14 cellular contexts compared by ENCODE assay signal in the genomic region with DNA sequence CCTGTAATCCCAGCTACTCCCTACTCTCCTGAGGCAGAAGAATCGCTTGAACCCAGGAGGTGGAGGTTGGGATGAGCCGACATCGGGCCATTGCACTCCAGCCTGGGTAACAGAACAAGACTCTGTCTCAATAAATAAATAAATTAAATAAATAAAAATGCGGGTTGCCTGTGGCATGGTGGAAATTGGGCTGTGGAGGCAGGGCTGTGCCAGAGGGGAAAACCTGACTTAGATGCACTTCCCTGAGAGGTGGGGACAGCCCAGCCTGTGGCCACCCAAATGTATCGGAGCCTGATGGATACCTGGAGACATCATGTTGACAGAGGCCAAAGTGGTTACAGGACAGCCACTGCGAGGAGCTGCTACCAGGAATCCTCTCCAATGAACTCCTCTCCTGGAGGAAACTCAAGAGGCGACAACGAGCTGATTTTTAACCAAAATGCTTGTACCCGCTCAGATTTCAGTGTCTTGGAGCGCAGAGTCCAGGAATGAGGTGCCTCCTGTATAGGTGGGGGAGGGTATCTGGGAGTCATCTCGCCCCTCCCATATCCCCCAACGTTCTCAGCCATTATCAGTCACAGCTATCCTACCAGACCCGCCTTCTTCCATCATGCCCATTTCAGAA. TPM values are rescaled to one million over a fixed set of nuclear protein-coding genes. Genes with fewer than 3 reads are reported as not detected.
DNase-seq lines count a peak whose midpoint lies in the region; ATAC-seq, FAIRE-seq and TF ChIP-seq lines count a peak whose summit lies in the region.
"Had no signal": no experiment of that assay in that cellular context is flagged by ENCODE, and none has a peak within 500 bp of the region (broad histone marks: within the 10 kb centered on the region; RNA-seq: fewer than 3 reads in every experiment).

No MANE protein-coding gene starts in this region.

- H3K27me3 Mint-ChIP-seq in type B pancreatic cell = no peaks in the 10 kb centered on the region
- H3K27me3 Mint-ChIP-seq: activated B cell treated with CpG ODN at 0.5 μM for 24 hours had no signal

- ATAC-seq in Right ventricle myocardium inferior = no peak
- no peak for ATAC-seq in GM12878

- no peaks in the 10 kb centered on the region for H3K9me3 Mint-ChIP-seq in type B pancreatic cell
- H3K9me3 Mint-ChIP-seq: activated B cell treated with CpG ODN at 0.5 μM for 24 hours had no signal

- WGBS in GM12878 (ENCODE audit: insufficient coverage, insufficient replicate concordance, low lambda C conversion rate, missing lambda C conversion rate) = 91% methylated on average over 13 of the region's 13 CpGs

- no TSS peak for BruUV-seq in GM12878 (replicated peaks; lab: Mats Ljungman, UMichigan)

- H3K27ac ChIP-seq in cardiac muscle cell = peak overlapping the region; percentile 85
- 0 out of 2 replicates have a peak overlapping the region, but pooled peaks have one; percentile 90 for H3K27ac ChIP-seq in Karpas-422 (ENCODE audit: low read length)
- no peak overlapping the region for H3K27ac ChIP-seq in GM12878 (ENCODE audit: control insufficient read depth, insufficient read depth)

- H2AFZ ChIP-seq in Karpas-422 (ENCODE audit: low read length) = no peak overlapping the region
- no peak overlapping the region for H2AFZ ChIP-seq in GM12878 (ENCODE audit: control insufficient read depth, low read depth, low read length)

- TF ChIP-seq EP300 in GM12878 (IDR thresholded peaks at IDR 0.05; ENCODE audit: borderline replicate concordance in 1 of 2, control insufficient read depth in 1 of 2, low read depth in 2 of 2, low read length in 2 of 2) = no peak

- no peak for TF ChIP-seq RAD21 in GM12878 (IDR thresholded peaks at IDR 0.05; ENCODE audit: insufficient read depth, low read depth, low read length)

- in situ Hi-C loops in GM12878 (cut with MboI) = no loop called here

- RAD21 ChIA-PET in GM12878 (lab: Charles Lee; ENCODE audit: unreplicated experiment) = interaction anchor here (2.8 to 3.3 kb wide), 2 partner anchors 54 to 75 kb away, joined by 9 to 28 read pairs; a partner anchor contains a TSS

- peaks cover 22% of the 10 kb centered on the region for H3K79me2 ChIP-seq in Karpas-422 (ENCODE audit: low read length)
- peaks cover 23% of the 10 kb centered on the region for H3K79me2 ChIP-seq in GM12878 (ENCODE audit: control insufficient read depth, insufficient read depth, low read length)

- POLR2A ChIA-PET in GM12878 (lab: Charles Lee) = interaction anchor here (0.7 to 2.2 kb wide), 4 partner anchors 9 to 616 kb away, joined by 3 to 6 read pairs (median 4); a partner anchor contains a TSS

- peak overlapping the region; percentile 83 for H3K4me2 ChIP-seq in Karpas-422 (ENCODE audit: low read depth, low read length, poor library complexity, severe bottlenecking)
- peak overlapping the region; percentile 92; the same call in 1 of the 2 replicates for H3K4me2 ChIP-seq in GM12878 (ENCODE audit: control insufficient read depth, insufficient read depth)

- CTCF ChIA-PET in GM12878 (lab: Yijun Ruan, JAX) = interaction anchor here (0.9 to 2.9 kb wide), 3 partner anchors 9 to 149 kb away, joined by 3 to 26 read pairs (median 23); a partner anchor contains a TSS

- H3K4me1 ChIP-seq in cardiac muscle cell (ENCODE audit: low read depth) (peaks cover 8% of the 10 kb centered on the region), Karpas-422 (ENCODE audit: low read length) (peaks cover 22% of the 10 kb centered on the region), GM12878 (ENCODE audit: control insufficient read depth, insufficient read depth, low read length) (peaks cover 14% of the 10 kb centered on the region)

- no peak overlapping the region for H3K27ac Mint-ChIP-seq in type B pancreatic cell

- no peak overlapping the region for H3K9ac ChIP-seq in Karpas-422 (ENCODE audit: low read length)
- H3K9ac ChIP-seq in GM12878 (ENCODE audit: control insufficient read depth, insufficient read depth, low read length) = no peak overlapping the region; the same call in 1 of the 2 replicates

- DNase-seq in cardiac muscle cell (ENCODE audit: low read depth in 1 of 2, low spot score in 1 of 2) (no peak), Right ventricle myocardium inferior (ENCODE audit: missing footprints) (no peak), Karpas-422 (no peak), GM12878 (ENCODE audit: low read depth, low spot score) (no peak), type B pancreatic cell (ENCODE audit: extremely low spot score, unreplicated experiment) (no peak), GF-D8 (lab: John Stamatoyannopoulos, UW) (no peak), NCI-H2081 (lab: John Stamatoyannopoulos, UW) (no peak), medulla oblongata (ENCODE audit: extremely low spot score) (no peak)
- DNase-seq: activated B cell treated with CpG ODN at 0.5 μM for 24 hours; C1 segment of cervical spinal cord; colonic mucosa; NCI-H1092; Right ventricle myocardium superior; stimulated activated CD4-positive, alpha-beta T cell treated with anti-CD3 and anti-CD28 coated beads, Interleukin-4, amount 100 ng/mL, for 4 hours had no signal

- H4K20me1 ChIP-seq in Karpas-422 (ENCODE audit: insufficient read depth, low read depth, low read length) (no peaks in the 10 kb centered on the region), GM12878 (ENCODE audit: control insufficient read depth, insufficient read depth) (no peaks in the 10 kb centered on the region)

- SMC1A ChIA-PET in GM12878 (lab: Charles Lee; ENCODE audit: uncharacterized antibody, unreplicated experiment) = interaction anchor here (0.7 to 2.3 kb wide), 5 partner anchors 9 to 155 kb away, joined by 3 to 11 read pairs (median 3); no protein-coding TSS in a partner anchor

- H3K4me3 Mint-ChIP-seq in type B pancreatic cell = peak overlapping the region; percentile 100

- peak; percentile 46; the same call in 1 of the 2 replicates for TF ChIP-seq POLR2A in GM12878 (IDR thresholded peaks at IDR 0.05; ENCODE audit: low read depth, low read length)

- no peaks in the 10 kb centered on the region for H3K9me2 ChIP-seq in Karpas-422 (replicated peaks; ENCODE audit: insufficient read depth, low read length)

- peaks cover 10% of the 10 kb centered on the region for H3K36me3 ChIP-seq in cardiac muscle cell
- peaks cover 12% of the 10 kb centered on the region for H3K36me3 ChIP-seq in Karpas-422 (ENCODE audit: insufficient read depth, low read length)
- peaks cover 9 to 14% of the 10 kb centered on the region in 2 experiments; a peak in 3 of 4 replicates for H3K36me3 ChIP-seq in GM12878 (ENCODE audit: control insufficient read depth in 2 of 2, insufficient read depth in 2 of 2, low read length in 1 of 2)
- H3K36me3 ChIP-seq: colonic mucosa had no signal

- H3K4me3 ChIP-seq in cardiac muscle cell (no peak overlapping the region), Karpas-422 (ENCODE audit: low read length) (no peak overlapping the region), GM12878 (no peak overlapping the region)
- H3K4me3 ChIP-seq: colonic mucosa had no signal

- no peaks in the 10 kb centered on the region for H3K9me3 ChIP-seq in cardiac muscle cell (ENCODE audit: low read depth)
- H3K9me3 ChIP-seq in Karpas-422 (ENCODE audit: low read length) = no peaks in the 10 kb centered on the region
- H3K9me3 ChIP-seq in GM12878 (replicated peaks; ENCODE audit: control insufficient read depth, insufficient read depth, low read length) = no peaks in the 10 kb centered on the region
- H3K9me3 ChIP-seq: colonic mucosa had no signal

- no peaks in the 10 kb centered on the region for H3K4me1 Mint-ChIP-seq in type B pancreatic cell (ENCODE audit: unreplicated experiment)

- FAIRE-seq in GM12878 (lab: Jason Lieb, UNC) = no peak

- TF ChIP-seq CTCF in cardiac muscle cell (IDR thresholded peaks at IDR 0.05; ENCODE audit: low read depth, low read length) = no peak
- TF ChIP-seq CTCF in GM12878 (IDR thresholded peaks at IDR 0.05 in 2 of 3, conservative IDR thresholded peaks at IDR 0.05 in 1 of 3; ENCODE audit: control insufficient read depth in 2 of 3, extremely low read depth in 1 of 3, insufficient read depth in 1 of 3, low read depth in 3 of 3, low read length in 3 of 3) = no peak
- no peak for TF ChIP-seq CTCF in type B pancreatic cell (conservative IDR thresholded peaks at IDR 0.05)

- intact Hi-C loops in Right ventricle myocardium inferior (cut with DNase I) = no loop called here
- intact Hi-C loops in GM12878 (cut with micrococcal nuclease; ENCODE audit: unreplicated experiment) = no loop called here

- H3K27me3 ChIP-seq in cardiac muscle cell (no peaks in the 10 kb centered on the region), Karpas-422 (ENCODE audit: low read length) (no peaks in the 10 kb centered on the region), GM12878 (replicated peaks in 1 of 2; ENCODE audit: control insufficient read depth in 2 of 2, insufficient read depth in 2 of 2, low read length in 1 of 2) (no peaks in the 10 kb centered on the region)
- H3K27me3 ChIP-seq: colonic mucosa had no signal

- H3K36me3 Mint-ChIP-seq in type B pancreatic cell = peaks cover 13% of the 10 kb centered on the region

RNA-seq across cellular contexts. Expression of a gene that starts 32.3 kb away (rescaled TPM):
- total RNA-seq in cardiac muscle cell (67.5 and 69.8 TPM in 2 replicates), Right ventricle myocardium inferior (23.3 TPM), GM12878 (2014; rRNA removed) (41.9 and 42.0 TPM in 2 replicates), GM12878 (2014; rRNA removed; fragmentation: Illumina TruSeq; extraction: Trizol) (38.6 and 42.5 TPM in 2 replicates), GM12878 (2021) (32.1 and 33.9 TPM in 2 replicates), type B pancreatic cell (ENCODE audit: low replicate concordance) (41.4 and 52.7 TPM in 2 replicates)
- polyA plus RNA-seq in cardiac muscle cell (54.3 and 63.6 TPM in 2 replicates), GM12878 (2011; rRNA removed) (31.8 and 38.0 TPM in 2 replicates), GM12878 (2014; fragmentation: Illumina TruSeq; extraction: Trizol) (40.3 and 50.6 TPM in 2 replicates), GM12878 (2014; fragmentation: Nextera tagmentation; extraction: Ambion mirVana) (10 to 100 TPM; 19.5 to 20.7 TPM), GM12878 (2014; rRNA removed) (44.1 and 46.3 TPM in 2 replicates), GM12878 (2016; fragmentation: Nextera tagmentation; extraction: Ambion mirVana) (10 to 100 TPM; 51.9 to 56.9 TPM)
- 20.5 and 29.2 TPM in 2 replicates for total RNA-seq in Karpas-422 (2014; rRNA removed; shearing (Covaris generic); ENCODE audit: low replicate concordance)
- total RNA-seq in GM12878 (2013; cell fraction: nucleolus; rRNA removed) = 77.6 and 80.3 TPM in 2 replicates
- 17.5 TPM for polyA plus RNA-seq in GM12878 (2011; ENCODE audit: low read depth)
- 36.8 and 41.9 TPM in 2 replicates for polyA plus RNA-seq in GM12878 (2011; cell fraction: cytosol; rRNA removed)
- 21.1 and 30.9 TPM in 2 replicates for polyA plus RNA-seq in GM12878 (2011; cell fraction: nucleus; rRNA removed)
- 19.7 and 21.0 TPM in 2 replicates for polyA plus RNA-seq in GM12878 (2012)
- 43.8 and 49.0 TPM in 2 replicates for polyA minus RNA-seq in GM12878 (2011; rRNA and poly(A)+ RNA removed)
- polyA minus RNA-seq in GM12878 (2011; cell fraction: cytosol; rRNA and poly(A)+ RNA removed) = 13.7 and 14.6 TPM in 2 replicates
- 17.8 and 27.5 TPM in 2 replicates for polyA minus RNA-seq in GM12878 (2011; cell fraction: nucleus; rRNA and poly(A)+ RNA removed)

RNA-seq across cellular contexts. Expression of a gene that starts 59.9 kb away (rescaled TPM):
- total RNA-seq in cardiac muscle cell (87.3 and 115 TPM in 2 replicates), Right ventricle myocardium inferior (25.6 TPM), GM12878 (2014; rRNA removed) (40.2 and 43.7 TPM in 2 replicates), GM12878 (2014; rRNA removed; fragmentation: Illumina TruSeq; extraction: Trizol) (22.7 and 28.4 TPM in 2 replicates), GM12878 (2021) (61.7 and 66.7 TPM in 2 replicates), type B pancreatic cell (ENCODE audit: low replicate concordance) (8.5 and 37.2 TPM in 2 replicates)
- polyA plus RNA-seq in cardiac muscle cell (46.1 and 50.9 TPM in 2 replicates), GM12878 (2011; rRNA removed) (20.7 and 29.7 TPM in 2 replicates), GM12878 (2014; fragmentation: Illumina TruSeq; extraction: Trizol) (4.9 and 15.5 TPM in 2 replicates), GM12878 (2014; fragmentation: Nextera tagmentation; extraction: Ambion mirVana) (1 to 10 TPM in 1 of 2 experiments, under 1 TPM in 1; 0.95 to 1.4 TPM), GM12878 (2014; rRNA removed) (39.5 and 49.8 TPM in 2 replicates), GM12878 (2016; fragmentation: Nextera tagmentation; extraction: Ambion mirVana) (10 to 100 TPM; 10.5 to 23.4 TPM)
- total RNA-seq in Karpas-422 (2014; rRNA removed; shearing (Covaris generic); ENCODE audit: low replicate concordance) = 48.1 and 62.4 TPM in 2 replicates
- 143 and 167 TPM in 2 replicates for total RNA-seq in GM12878 (2013; cell fraction: nucleolus; rRNA removed)
- polyA plus RNA-seq in GM12878 (2011; ENCODE audit: low read depth) = 8.7 TPM
- polyA plus RNA-seq in GM12878 (2011; cell fraction: cytosol; rRNA removed) = 35.3 and 44.9 TPM in 2 replicates
- 23.2 and 29.6 TPM in 2 replicates for polyA plus RNA-seq in GM12878 (2011; cell fraction: nucleus; rRNA removed)
- polyA plus RNA-seq in GM12878 (2012) = 35.0 and 38.4 TPM in 2 replicates
- 68.2 and 127 TPM in 2 replicates for polyA minus RNA-seq in GM12878 (2011; rRNA and poly(A)+ RNA removed)
- polyA minus RNA-seq in GM12878 (2011; cell fraction: cytosol; rRNA and poly(A)+ RNA removed) = 39.0 and 49.5 TPM in 2 replicates
- polyA minus RNA-seq in GM12878 (2011; cell fraction: nucleus; rRNA and poly(A)+ RNA removed) = 38.8 and 58.4 TPM in 2 replicates
